14 cellular contexts compared by ENCODE assay signal in genomic region chr5:72392326-72392733, GRCh38.
DNase-seq lines count a peak whose midpoint lies in the region; ATAC-seq, FAIRE-seq and TF ChIP-seq lines count a peak whose summit lies in the region.
"Had no signal": no experiment of that assay in that cellular context is flagged by ENCODE, and none has a peak within 500 bp of the region (broad histone marks: within the 10 kb centered on the region; RNA-seq: fewer than 3 reads in every experiment).

No MANE protein-coding gene starts in this region.

- H3K79me2 ChIP-seq in keratinocyte (ENCODE audit: control insufficient read depth, insufficient read depth, low read length), result no peaks in the 10 kb centered on the region

- H3K4me1 ChIP-seq in IMR-90 (ENCODE audit: control insufficient read depth, insufficient read depth, low read length) (peaks cover 4% of the 10 kb centered on the region; the same call in 1 of the 2 replicates), keratinocyte (ENCODE audit: control insufficient read depth, extremely low read depth, insufficient read depth, low read length) (peaks cover 46% of the 10 kb centered on the region), subcutaneous abdominal adipose tissue (ENCODE audit: control insufficient read depth in 5 of 5, insufficient read depth in 5 of 5, low read length in 5 of 5) (peaks cover 2 to 21% (median 15%) of the 10 kb centered on the region in 5 donors)
- H3K4me1 ChIP-seq: neural progenitor cell had no signal

- H3K56ac ChIP-seq in IMR-90 (ENCODE audit: extremely low read depth, insufficient read depth, low read length), result no peak overlapping the region

- ATAC-seq in IMR-90 (ENCODE audit: low read depth), result peak; percentile 55
- ATAC-seq: body of pancreas; stimulated activated memory B cell treated with anti-CD40 and anti-IgM and Interleukin-4, amounts not matched to agents 10 μg/mL and 1 μg/mL and 100 μg/mL, for 72 hours had no signal

- no peak for FAIRE-seq in bronchial epithelial cell (lab: Jason Lieb, UNC)
- FAIRE-seq in keratinocyte (lab: Jason Lieb, UNC), result peak; percentile 86
- FAIRE-seq in HTR-8/SVneo (lab: Jason Lieb, UNC), result no peak
- FAIRE-seq: D721Med had no signal

- no peak overlapping the region for H4K91ac ChIP-seq in IMR-90 (ENCODE audit: insufficient read depth, low read depth, low read length)

- no peak overlapping the region for H4K8ac ChIP-seq in IMR-90 (ENCODE audit: low read depth in 2 of 2, low read length in 2 of 2)

- no peak for TF ChIP-seq CTCF in IMR-90 (conservative IDR thresholded peaks at IDR 0.05; ENCODE audit: low read depth, low read length)
- no peak for TF ChIP-seq CTCF in bronchial epithelial cell (IDR thresholded peaks at IDR 0.05; ENCODE audit: insufficient read depth, low read length, severe bottlenecking)
- TF ChIP-seq CTCF in keratinocyte (optimal IDR thresholded peaks at IDR 0.05 in 1 of 3, IDR thresholded peaks at IDR 0.05 in 1 of 3, conservative IDR thresholded peaks at IDR 0.05 in 1 of 3; ENCODE audit: extremely low read depth in 1 of 3, insufficient read depth in 2 of 3, low read length in 3 of 3), result no peak

- no TSS peak for BruUV-seq in IMR-90 (replicated peaks; lab: Mats Ljungman, UMichigan)

- no peak overlapping the region for H4K5ac ChIP-seq in IMR-90 (ENCODE audit: low read depth, low read length)

- H3K14ac ChIP-seq in IMR-90 (replicated peaks; ENCODE audit: low read depth, low read length), result no peak overlapping the region

- no peak overlapping the region for H2BK120ac ChIP-seq in IMR-90 (ENCODE audit: low read depth, low read length)

- H3K9me3 ChIP-seq in IMR-90 (ENCODE audit: control insufficient read depth, insufficient read depth, low read length), result no peaks in the 10 kb centered on the region
- no peaks in the 10 kb centered on the region for H3K9me3 ChIP-seq in keratinocyte (ENCODE audit: control insufficient read depth, low read depth, low read length)
- H3K9me3 ChIP-seq in subcutaneous abdominal adipose tissue (ENCODE audit: control insufficient read depth in 5 of 5, low read length in 5 of 5), result no peaks in the 10 kb centered on the region
- H3K9me3 ChIP-seq: body of pancreas had no signal

- no peak overlapping the region for H3K4ac ChIP-seq in IMR-90 (ENCODE audit: low read depth, low read length)

- intact Hi-C loops in IMR-90 (cut with micrococcal nuclease), result no loop called here

- H3K18ac ChIP-seq in IMR-90 (ENCODE audit: low read depth, low read length), result no peak overlapping the region

- H2AFZ ChIP-seq in IMR-90 (replicated peaks; ENCODE audit: low read length, poor library complexity) (no peak overlapping the region), keratinocyte (ENCODE audit: control insufficient read depth, low read length) (peak overlapping the region; percentile 67)
- H2AFZ ChIP-seq: neural progenitor cell had no signal

- H3K23ac ChIP-seq in IMR-90 (ENCODE audit: low read depth, low read length), result no peak overlapping the region

- H3K36me3 ChIP-seq in IMR-90 (ENCODE audit: control insufficient read depth, insufficient read depth, low read length) (no peaks in the 10 kb centered on the region), bronchial epithelial cell (ENCODE audit: control insufficient read depth, insufficient read depth, low read length) (no peaks in the 10 kb centered on the region), keratinocyte (ENCODE audit: control insufficient read depth in 2 of 2, extremely low read depth in 1 of 2, insufficient read depth in 2 of 2, low read length in 2 of 2) (no peaks in the 10 kb centered on the region), subcutaneous abdominal adipose tissue (ENCODE audit: control insufficient read depth in 5 of 5, insufficient read depth in 5 of 5, low read length in 5 of 5) (no peaks in the 10 kb centered on the region)
- H3K36me3 ChIP-seq: neural progenitor cell had no signal

- no CpG with 5 or more reads among the region's 1 CpG for whole genome bisulfite sequencing in IMR-90 (ENCODE audit: extremely low coverage in 2 of 2, insufficient read length in 1 of 2), 2 experiments

- no peak overlapping the region for H2AK5ac ChIP-seq in IMR-90 (ENCODE audit: low read depth, low read length)

- no peak for TF ChIP-seq RAD21 in IMR-90 (IDR thresholded peaks at IDR 0.05; ENCODE audit: low read length)

- H2BK5ac ChIP-seq in IMR-90 (ENCODE audit: low read depth, low read length, poor library complexity, severe bottlenecking), result peak overlapping the region; percentile 62

- no peaks in the 10 kb centered on the region for H3K27me3 ChIP-seq in IMR-90 (ENCODE audit: control insufficient read depth, insufficient read depth, low read length)
- H3K27me3 ChIP-seq in bronchial epithelial cell (ENCODE audit: control insufficient read depth, insufficient read depth, low read length), result no peaks in the 10 kb centered on the region
- H3K27me3 ChIP-seq in keratinocyte (ENCODE audit: control insufficient read depth, extremely low read depth, insufficient read depth, low read length), result no peaks in the 10 kb centered on the region
- no peaks in the 10 kb centered on the region for H3K27me3 ChIP-seq in subcutaneous abdominal adipose tissue (ENCODE audit: control insufficient read depth in 5 of 5, insufficient read depth in 4 of 5, low read length in 5 of 5)
- H3K27me3 ChIP-seq: body of pancreas had no signal

- H3K4me2 ChIP-seq in IMR-90 (ENCODE audit: low read depth, low read length) (no peak overlapping the region; the same call in 1 of the 2 replicates), keratinocyte (ENCODE audit: control insufficient read depth, extremely low read depth, insufficient read depth, low read depth, low read length) (peak overlapping the region; percentile 11)
- H3K4me2 ChIP-seq: neural progenitor cell had no signal

- POLR2A ChIA-PET in IMR-90 (lab: Charles Lee; ENCODE audit: unreplicated experiment), result interaction anchor here (1.0 kb wide), 1 partner anchor 115 kb away, joined by 4 read pairs; no protein-coding TSS in a partner anchor

- no peaks in the 10 kb centered on the region for H4K20me1 ChIP-seq in IMR-90 (ENCODE audit: insufficient read depth, low read length)
- no peaks in the 10 kb centered on the region for H4K20me1 ChIP-seq in keratinocyte (ENCODE audit: control insufficient read depth, extremely low read depth, insufficient read depth, low read length)

- CTCF ChIA-PET in IMR-90 (lab: Yijun Ruan, JAX), result interaction anchor here (0.6 to 0.8 kb wide), 2 partner anchors 132 to 374 kb away, joined by 3 to 4 read pairs; no protein-coding TSS in a partner anchor

- no peak overlapping the region for H2BK20ac ChIP-seq in IMR-90 (ENCODE audit: low read depth, low read length)

- H3K27ac ChIP-seq in IMR-90 (ENCODE audit: insufficient read depth, low read length) (no peak overlapping the region), keratinocyte (ENCODE audit: control insufficient read depth, insufficient read depth, low read length) (no peak overlapping the region), subcutaneous abdominal adipose tissue (ENCODE audit: low read depth, low read length) (peak overlapping the region; percentile 52)
- H3K27ac ChIP-seq: body of pancreas, neural progenitor cell had no signal

- H3K4me3 ChIP-seq in IMR-90 (ENCODE audit: insufficient read depth, low read depth, low read length) (no peak overlapping the region), bronchial epithelial cell (ENCODE audit: low read depth, low read length) (no peak overlapping the region), keratinocyte (ENCODE audit: control insufficient read depth in 2 of 3, extremely low read depth in 1 of 3, insufficient read depth in 2 of 3, low read depth in 1 of 3, low read length in 3 of 3) (no peak overlapping the region), subcutaneous abdominal adipose tissue (ENCODE audit: low read depth in 1 of 5, low read length in 5 of 5) (no peak overlapping the region)
- H3K4me3 ChIP-seq: body of pancreas, neural progenitor cell had no signal

- H3K9me1 ChIP-seq in IMR-90 (ENCODE audit: insufficient read depth, low read length), result peaks cover 10% of the 10 kb centered on the region; the same call in 1 of the 2 replicates
- no peaks in the 10 kb centered on the region for H3K9me1 ChIP-seq in keratinocyte (ENCODE audit: control insufficient read depth, extremely low read depth, insufficient read depth, low read length)

- TF ChIP-seq POLR2A in IMR-90 (IDR thresholded peaks at IDR 0.05; ENCODE audit: low read depth, low read length), result no peak

- no peak overlapping the region for H3K9ac ChIP-seq in IMR-90 (ENCODE audit: low read depth, low read length)
- H3K9ac ChIP-seq in keratinocyte (ENCODE audit: control insufficient read depth, extremely low read depth, insufficient read depth, low read length), result no peak overlapping the region
- no peak overlapping the region for H3K9ac ChIP-seq in subcutaneous abdominal adipose tissue (ENCODE audit: low read length in 5 of 5)
- H3K9ac ChIP-seq: neural progenitor cell had no signal

- in situ Hi-C loops in IMR-90 (cut with MboI; ENCODE audit: low sequenced_read_pairs), result no loop called here

- dilution Hi-C loops in IMR-90 (cut with HindIII; ENCODE audit: low sequenced_read_pairs, unreplicated experiment), result no loop called here
- dilution Hi-C loops in keratinocyte (cut with MboI; ENCODE audit: extremely low pct_ligation_motif_present, low sequenced_read_pairs), result no loop called here

- DNase-seq in IMR-90 (peak; percentile 46), bronchial epithelial cell (ENCODE audit: low read depth) (peak; percentile 94), keratinocyte (ENCODE audit: low read depth, low spot score) (no peak), mesenteric fat pad (ENCODE audit: low spot score) (no peak), HTR-8/SVneo (ENCODE audit: insufficient read length, low spot score) (no peak)
- no peak for DNase-seq in activated effector memory CD4-positive, alpha-beta T cell treated with anti-CD3 and anti-CD28 coated beads, Interleukin-2, amount 50 U/mL, for 16 hours
- DNase-seq: body of pancreas; immature natural killer cell; NCI-H2227 treated with DMSO at 0.1 percent for 48 hours; stimulated activated CD4-positive, alpha-beta T cell treated with anti-CD3 and anti-CD28 coated beads, Interleukin-1b, Interleukin-23, amount 100 ng/mL, for 48 hours had no signal

- H2BK15ac ChIP-seq in IMR-90 (ENCODE audit: low read depth, low read length), result peak overlapping the region; percentile 6; the same call in 1 of the 3 replicates

- H3K79me1 ChIP-seq in IMR-90 (ENCODE audit: low read depth in 1 of 2, low read length in 2 of 2), result no peaks in the 10 kb centered on the region

- no peak overlapping the region for H2AK9ac ChIP-seq in IMR-90 (replicated peaks; ENCODE audit: low read depth, low read length, poor library complexity)

TF ChIP-seq in IMR-90, 13 proteins besides CTCF, POLR2A, EP300 and RAD21 (continues in another document):
- no peak for TF ChIP-seq MAZ (IDR thresholded peaks at IDR 0.05; ENCODE audit: borderline replicate concordance, low read depth, low read length)
- no peak for TF ChIP-seq RCOR1 (IDR thresholded peaks at IDR 0.05; ENCODE audit: insufficient replicate concordance, low read length)
- TF ChIP-seq CHD1 (IDR thresholded peaks at IDR 0.05; ENCODE audit: low read depth, low read length), result no peak

Comparison
In these comparisons a context has a peak if more than half of its experiments do, and no peak if none do; other contexts are left out.
1. DNase-seq: peak in IMR-90 (single experiment) and bronchial epithelial cell (single experiment); none in keratinocyte (single experiment), activated effector memory CD4-positive, alpha-beta T cell treated with anti-CD3 and anti-CD28 coated beads, Interleukin-2, amount 50 U/mL, for 16 hours (single experiment), mesenteric fat pad (single experiment) and HTR-8/SVneo (single experiment).